2 cellular contexts compared by ENCODE assay signal in the genomic region with DNA sequence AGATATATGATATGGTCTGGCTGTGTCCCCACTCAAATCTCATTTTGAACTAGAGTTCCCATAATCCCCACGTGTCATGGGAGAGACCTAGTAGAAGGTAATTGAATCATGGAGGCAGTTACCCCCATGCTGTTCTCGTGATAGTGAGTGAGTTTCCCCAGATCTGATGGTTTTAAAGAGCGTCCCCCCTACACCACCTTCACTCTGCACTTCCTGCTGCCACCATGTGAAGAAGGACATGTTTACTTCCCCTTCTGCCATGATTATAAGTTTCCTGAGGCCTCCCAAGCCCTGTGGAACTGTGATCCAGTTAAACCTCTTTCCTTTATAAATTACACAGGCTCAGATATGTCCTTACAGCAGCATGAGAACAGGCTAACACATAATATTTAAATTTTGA.
TF ChIP-seq lines count a peak whose summit lies in the region.

No MANE protein-coding gene starts in this region.

TF ChIP-seq in SK-N-SH, 30 proteins besides CTCF, POLR2A, EP300 and RAD21 (continued from another document):
- TF ChIP-seq REST (IDR thresholded peaks at IDR 0.05; ENCODE audit: low read depth, low read length), result no peak
- TF ChIP-seq, protein P1, sequence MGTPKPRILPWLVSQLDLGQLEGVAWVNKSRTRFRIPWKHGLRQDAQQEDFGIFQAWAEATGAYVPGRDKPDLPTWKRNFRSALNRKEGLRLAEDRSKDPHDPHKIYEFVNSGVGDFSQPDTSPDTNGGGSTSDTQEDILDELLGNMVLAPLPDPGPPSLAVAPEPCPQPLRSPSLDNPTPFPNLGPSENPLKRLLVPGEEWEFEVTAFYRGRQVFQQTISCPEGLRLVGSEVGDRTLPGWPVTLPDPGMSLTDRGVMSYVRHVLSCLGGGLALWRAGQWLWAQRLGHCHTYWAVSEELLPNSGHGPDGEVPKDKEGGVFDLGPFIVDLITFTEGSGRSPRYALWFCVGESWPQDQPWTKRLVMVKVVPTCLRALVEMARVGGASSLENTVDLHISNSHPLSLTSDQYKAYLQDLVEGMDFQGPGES (IDR thresholded peaks at IDR 0.05; ENCODE audit: low read depth, low read length), result no peak
- TF ChIP-seq JUND (IDR thresholded peaks at IDR 0.05), result no peak
- TF ChIP-seq GATA2 (CRISPR knock-in tag; IDR thresholded peaks at IDR 0.05), result no peak
- no peak for TF ChIP-seq FOSL2 (IDR thresholded peaks at IDR 0.05; ENCODE audit: borderline replicate concordance, low read depth)
- TF ChIP-seq SIN3A (IDR thresholded peaks at IDR 0.05; ENCODE audit: borderline replicate concordance, low read depth, low read length), result no peak
- TF ChIP-seq CHD2 (IDR thresholded peaks at IDR 0.05; ENCODE audit: low read length, partially characterized antibody), result no peak
- no peak for TF ChIP-seq YY1 (IDR thresholded peaks at IDR 0.05; ENCODE audit: low read depth)
- TF ChIP-seq TAF1 (IDR thresholded peaks at IDR 0.05; ENCODE audit: borderline replicate concordance, low read depth, low read length), result no peak
- no peak for TF ChIP-seq FOXJ3 (CRISPR knock-in tag; IDR thresholded peaks at IDR 0.05)
- TF ChIP-seq EZH2phosphoT487 (IDR thresholded peaks at IDR 0.05; ENCODE audit: borderline replicate concordance, low read depth), result no peak
- TF ChIP-seq FOXM1 (IDR thresholded peaks at IDR 0.05; ENCODE audit: low read depth), result no peak
- no peak for TF ChIP-seq RXRA (IDR thresholded peaks at IDR 0.05; ENCODE audit: borderline replicate concordance, low read depth)

TF ChIP-seq in SK-N-SH treated with all-trans-retinoic acid at 6 μM for 48 hours, 23 proteins besides CTCF, POLR2A, EP300 and RAD21 (continued from another document):
- TF ChIP-seq PATZ1 (CRISPR knock-in tag; IDR thresholded peaks at IDR 0.05; ENCODE audit: borderline replicate concordance) (no peak), ZNF8 (CRISPR knock-in tag; IDR thresholded peaks at IDR 0.05) (no peak), ARNTL (CRISPR knock-in tag; IDR thresholded peaks at IDR 0.05; ENCODE audit: borderline replicate concordance, low read depth) (no peak), ZFP3 (CRISPR knock-in tag; IDR thresholded peaks at IDR 0.05) (no peak), GLIS3 (CRISPR knock-in tag; IDR thresholded peaks at IDR 0.05) (no peak), ZC3H10 (CRISPR knock-in tag; IDR thresholded peaks at IDR 0.05) (no peak), ZNF565 (CRISPR knock-in tag; conservative IDR thresholded peaks at IDR 0.05; ENCODE audit: low read depth) (no peak), BACH2 (CRISPR knock-in tag; IDR thresholded peaks at IDR 0.05; ENCODE audit: borderline replicate concordance) (no peak), CSRNP3 (CRISPR knock-in tag; IDR thresholded peaks at IDR 0.05) (no peak), ZFP30 (CRISPR knock-in tag; IDR thresholded peaks at IDR 0.05) (no peak), ISL1 (CRISPR knock-in tag; IDR thresholded peaks at IDR 0.05) (no peak), ESRRG (CRISPR knock-in tag; IDR thresholded peaks at IDR 0.05) (no peak), POU6F1 (CRISPR knock-in tag; IDR thresholded peaks at IDR 0.05; ENCODE audit: borderline replicate concordance, low read depth) (no peak), RARB (CRISPR knock-in tag; IDR thresholded peaks at IDR 0.05) (no peak)
